14 cellular contexts compared by ENCODE assay signal in genomic region chr1:25871704-25872494, GRCh38. TPM values are rescaled to one million over a fixed set of nuclear protein-coding genes. Genes with fewer than 3 reads are reported as not detected.
DNase-seq lines count a peak whose midpoint lies in the region; ATAC-seq, FAIRE-seq and TF ChIP-seq lines count a peak whose summit lies in the region.
"Had no signal": no experiment of that assay in that cellular context is flagged by ENCODE, and none has a peak within 500 bp of the region (broad histone marks: within the 10 kb centered on the region; RNA-seq: fewer than 3 reads in every experiment).

No MANE protein-coding gene starts in this region.

- H3K9me3 ChIP-seq in Panc1 (ENCODE audit: control insufficient read depth, insufficient read depth, low read depth, low read length) (no peaks in the 10 kb centered on the region), kidney (ENCODE audit: control insufficient read depth in 1 of 2, low read length in 2 of 2) (no peaks in the 10 kb centered on the region), testis (no peaks in the 10 kb centered on the region)
- H3K9me3 ChIP-seq: right atrium auricular region had no signal

- H3K36me3 ChIP-seq in Panc1 (ENCODE audit: control insufficient read depth, insufficient read depth, low read length) (no peaks in the 10 kb centered on the region; the same call in 1 of the 2 replicates), kidney (ENCODE audit: control insufficient read depth in 1 of 2, insufficient read depth in 2 of 2, low read length in 2 of 2) (no peaks in the 10 kb centered on the region), testis (ENCODE audit: low read depth, missing control alignments) (no peaks in the 10 kb centered on the region)
- H3K36me3 ChIP-seq: right atrium auricular region had no signal

- POLR2A ChIA-PET in Panc1 (lab: Charles Lee), result no interaction called here

- BruUV-seq in Panc1 (replicated peaks; lab: Mats Ljungman, UMichigan), result no TSS peak

- CTCF ChIA-PET in Panc1 (lab: Charles Lee), result interaction anchor here (0.6 kb wide), 1 partner anchor 495 kb away, joined by 3 read pairs; no protein-coding TSS in a partner anchor

- TF ChIP-seq POLR2A in testis (IDR thresholded peaks at IDR 0.05), result no peak

- peaks cover 43% of the 10 kb centered on the region for H3K4me1 ChIP-seq in Panc1 (ENCODE audit: control insufficient read depth, insufficient read depth, low read length)
- peaks cover 41 to 66% of the 10 kb centered on the region in 2 donors for H3K4me1 ChIP-seq in kidney (ENCODE audit: control insufficient read depth in 1 of 2, insufficient read depth in 1 of 2, low read depth in 1 of 2, low read length in 2 of 2)
- peaks cover 42% of the 10 kb centered on the region for H3K4me1 ChIP-seq in testis

- H3K4me3 ChIP-seq in Panc1 (ENCODE audit: low read depth in 2 of 2, low read length in 2 of 2), result no peak overlapping the region
- H3K4me3 ChIP-seq in kidney (ENCODE audit: low read length in 2 of 2), result peak overlapping the region in 1 of 2 donors; percentile 38
- H3K4me3 ChIP-seq in testis, result no peak overlapping the region
- H3K4me3 ChIP-seq: dorsolateral prefrontal cortex, right atrium auricular region had no signal

- no peak for TF ChIP-seq CTCF in Panc1 (IDR thresholded peaks at IDR 0.05)
- no peak for TF ChIP-seq CTCF in kidney (IDR thresholded peaks at IDR 0.05; ENCODE audit: borderline replicate concordance, extremely low read depth, insufficient read depth)
- no peak for TF ChIP-seq CTCF in testis (IDR thresholded peaks at IDR 0.05)

- H3K27ac ChIP-seq in Panc1 (ENCODE audit: low read length) (peak overlapping the region; percentile 60), kidney (ENCODE audit: low read depth in 2 of 2, low read length in 2 of 2) (peak overlapping the region; percentile 77 to 86), testis (peak overlapping the region; percentile 35 to 59)
- H3K27ac ChIP-seq: right atrium auricular region had no signal

- intact Hi-C loops in Panc1 (cut with micrococcal nuclease; ENCODE audit: unreplicated experiment) (no loop called here), kidney (cut with DNase I) (no loop called here), testis (cut with DNase I; ENCODE audit: low total_unique reads) (no loop called here)

- no peak for FAIRE-seq in kidney (lab: Jason Lieb, UNC)
- FAIRE-seq: astrocyte had no signal

- 36 to 49% methylated on average over 7 to 9 of the region's 9 CpGs for WGBS in testis, 2 donors

- in situ Hi-C loops in Panc1 (cut with HindIII; ENCODE audit: low pct_unique_long_range_greater_than_20kb, low sequenced_read_pairs), result no loop called here

- peak overlapping the region in 1 of 2 donors; percentile 37 for H3K9ac ChIP-seq in kidney (ENCODE audit: low read length in 2 of 2)

- DNase-seq in Panc1 (ENCODE audit: low read depth, low spot score) (no peak), kidney (no peak), testis (no peak), NCI-H345 treated with DMSO at 0.1 percent for 48 hours (lab: John Stamatoyannopoulos, UW; ENCODE audit: unreplicated experiment) (no peak)
- DNase-seq: activated CD4-positive, alpha-beta memory T cell treated with anti-CD3 and anti-CD28 coated beads, Interleukin-2, amount 10 ng/mL, durations not matched to agents 7 days and 5 days; activated effector memory CD4-positive, alpha-beta T cell treated with Interleukin-2 at 50 U/mL for 16 hours; foreskin fibroblast; NCI-H1105; NCI-H510A treated with DMSO at 0.1 percent for 48 hours had no signal

- ATAC-seq in Panc1 (no peak), HG02852 (IDR thresholded peaks at IDR 0.05; ENCODE audit: unreplicated experiment) (no peak)
- ATAC-seq in activated CD4-positive, CD25-positive, alpha-beta regulatory T cell treated with anti-CD3 and anti-CD28 coated beads, Interleukin-2, amount 50 U/mL, for 24 hours, result no peak

- H3K27me3 ChIP-seq in Panc1 (ENCODE audit: control insufficient read depth, insufficient read depth, low read length) (no peaks in the 10 kb centered on the region), testis (no peaks in the 10 kb centered on the region)
- H3K27me3 ChIP-seq: dorsolateral prefrontal cortex, right atrium auricular region had no signal

RNA-seq across cellular contexts. Expression of gene PAQR7, which starts 3.6 kb away (rescaled TPM):
- total RNA-seq in Panc1 (2021; ENCODE audit: unreplicated experiment) (30.9 TPM), kidney (52.0 TPM), testis (10 to 100 TPM; 92.4 to 94.8 TPM)
- polyA plus RNA-seq in Panc1 (2012; ENCODE audit: insufficient read length), result 28.7 TPM
- polyA plus RNA-seq in kidney (ENCODE audit: insufficient read depth, low read depth, low replicate concordance) (30.2 TPM), testis (ENCODE audit: insufficient read depth, low read depth, low replicate concordance) (89.3 TPM)

RNA-seq across cellular contexts. Expression of gene AUNIP, which starts 12.6 kb away (rescaled TPM):
- total RNA-seq in Panc1 (2021; ENCODE audit: unreplicated experiment) (12.2 TPM), kidney (0.38 TPM), testis (10 to 100 TPM; 14.1 to 22.5 TPM)
- 3.1 TPM for polyA plus RNA-seq in Panc1 (2012; ENCODE audit: insufficient read length)
- polyA plus RNA-seq in kidney (ENCODE audit: insufficient read depth, low read depth, low replicate concordance) (not detected), testis (ENCODE audit: insufficient read depth, low read depth, low replicate concordance) (28.5 TPM)
- total RNA-seq: right atrium auricular region had no signal

RNA-seq across cellular contexts. Expression of gene STMN1, which starts 34.3 kb away (rescaled TPM):
- total RNA-seq in Panc1 (2021; ENCODE audit: unreplicated experiment) (316 TPM), kidney (50.4 TPM), testis (100 to 1,000 TPM; 230 to 393 TPM)
- 199 TPM for polyA plus RNA-seq in Panc1 (2012; ENCODE audit: insufficient read length)
- polyA plus RNA-seq in kidney (ENCODE audit: insufficient read depth, low read depth, low replicate concordance) (101 TPM), testis (ENCODE audit: insufficient read depth, low read depth, low replicate concordance) (727 TPM)

RNA-seq across cellular contexts. Expression of gene MTFR1L, which starts 52.1 kb away (rescaled TPM):
- total RNA-seq in Panc1 (2021; ENCODE audit: unreplicated experiment) (68.5 TPM), kidney (66.6 TPM), testis (100 to 1,000 TPM; 148 to 166 TPM)
- polyA plus RNA-seq in Panc1 (2012; ENCODE audit: insufficient read length), result 70.2 TPM
- polyA plus RNA-seq in kidney (ENCODE audit: insufficient read depth, low read depth, low replicate concordance) (108 TPM), testis (ENCODE audit: insufficient read depth, low read depth, low replicate concordance) (253 TPM)
